ENCODE assay signal across 2 cellular contexts in genomic region chr22:23796461-23796860, GRCh38.
TF ChIP-seq lines count a peak whose summit lies in the region.

No MANE protein-coding gene starts in this region.

TF ChIP-seq in SK-N-SH, 30 proteins besides CTCF, POLR2A, EP300 and RAD21:
- TF ChIP-seq CHD2 (IDR thresholded peaks at IDR 0.05; ENCODE audit: low read length, partially characterized antibody) (no peak), SIN3A (IDR thresholded peaks at IDR 0.05; ENCODE audit: borderline replicate concordance, low read depth, low read length) (no peak), YY1 (IDR thresholded peaks at IDR 0.05; ENCODE audit: low read depth) (no peak), TEAD4 (IDR thresholded peaks at IDR 0.05; ENCODE audit: borderline replicate concordance, insufficient read depth) (no peak), SMC3 (IDR thresholded peaks at IDR 0.05; ENCODE audit: low read depth, low read length) (no peak), IRF3 (IDR thresholded peaks at IDR 0.05; ENCODE audit: low read depth, low read length) (no peak), MEF2A (IDR thresholded peaks at IDR 0.05; ENCODE audit: borderline replicate concordance, low read depth) (no peak), GATA2 (CRISPR knock-in tag; IDR thresholded peaks at IDR 0.05) (no peak), ZBTB33 (IDR thresholded peaks at IDR 0.05; ENCODE audit: borderline replicate concordance, low read depth) (no peak), USF1 (IDR thresholded peaks at IDR 0.05; ENCODE audit: borderline replicate concordance, low read depth) (no peak), MXI1 (IDR thresholded peaks at IDR 0.05; ENCODE audit: low read depth, low read length) (no peak), TCF12 (IDR thresholded peaks at IDR 0.05) (no peak), USF2 (IDR thresholded peaks at IDR 0.05; ENCODE audit: borderline replicate concordance, low read depth, low read length) (no peak), FOSL2 (IDR thresholded peaks at IDR 0.05; ENCODE audit: borderline replicate concordance, low read depth) (no peak), ELF1 (IDR thresholded peaks at IDR 0.05) (no peak)

TF ChIP-seq in SK-N-SH treated with all-trans-retinoic acid at 6 μM for 48 hours, 23 proteins besides CTCF, POLR2A, EP300 and RAD21:
- no peak for TF ChIP-seq RARB (CRISPR knock-in tag; IDR thresholded peaks at IDR 0.05)
- no peak for TF ChIP-seq PPARA (CRISPR knock-in tag; IDR thresholded peaks at IDR 0.05; ENCODE audit: borderline replicate concordance)
- TF ChIP-seq ZFP3 (CRISPR knock-in tag; IDR thresholded peaks at IDR 0.05), result no peak
- TF ChIP-seq SNAI2 (CRISPR knock-in tag; IDR thresholded peaks at IDR 0.05), result no peak
- no peak for TF ChIP-seq ZNF565 (CRISPR knock-in tag; conservative IDR thresholded peaks at IDR 0.05; ENCODE audit: low read depth)
- TF ChIP-seq BACH2 (CRISPR knock-in tag; IDR thresholded peaks at IDR 0.05; ENCODE audit: borderline replicate concordance), result no peak
- TF ChIP-seq TCF4 (CRISPR knock-in tag; IDR thresholded peaks at IDR 0.05; ENCODE audit: borderline replicate concordance), result no peak
